In the genomic region with DNA sequence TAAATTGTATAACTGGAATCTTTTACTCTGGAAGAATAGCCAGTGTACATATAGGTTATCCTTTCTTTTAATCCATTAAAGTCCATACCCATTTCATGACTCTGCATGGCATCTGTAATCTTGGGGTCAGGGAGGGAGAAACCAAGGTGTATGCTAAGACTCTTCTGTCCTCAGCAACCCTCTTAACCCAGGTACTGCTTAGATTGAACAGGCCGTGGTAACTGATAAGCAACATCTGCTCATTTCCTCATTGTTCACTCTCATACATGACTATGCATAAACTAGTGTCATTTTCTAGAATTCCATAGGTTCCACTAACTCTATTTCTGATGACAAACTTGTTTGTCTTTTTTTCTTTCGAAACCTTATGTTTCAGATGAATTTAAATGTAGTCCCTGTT, we compare ENCODE assay signal across 1 cellular context.
TF ChIP-seq lines count a peak whose summit lies in the region.

No MANE protein-coding gene starts in this region.

TF ChIP-seq in WTC11, 78 proteins besides CTCF, POLR2A, EP300 and RAD21 (continued from another document):
- TF ChIP-seq, protein P1, sequence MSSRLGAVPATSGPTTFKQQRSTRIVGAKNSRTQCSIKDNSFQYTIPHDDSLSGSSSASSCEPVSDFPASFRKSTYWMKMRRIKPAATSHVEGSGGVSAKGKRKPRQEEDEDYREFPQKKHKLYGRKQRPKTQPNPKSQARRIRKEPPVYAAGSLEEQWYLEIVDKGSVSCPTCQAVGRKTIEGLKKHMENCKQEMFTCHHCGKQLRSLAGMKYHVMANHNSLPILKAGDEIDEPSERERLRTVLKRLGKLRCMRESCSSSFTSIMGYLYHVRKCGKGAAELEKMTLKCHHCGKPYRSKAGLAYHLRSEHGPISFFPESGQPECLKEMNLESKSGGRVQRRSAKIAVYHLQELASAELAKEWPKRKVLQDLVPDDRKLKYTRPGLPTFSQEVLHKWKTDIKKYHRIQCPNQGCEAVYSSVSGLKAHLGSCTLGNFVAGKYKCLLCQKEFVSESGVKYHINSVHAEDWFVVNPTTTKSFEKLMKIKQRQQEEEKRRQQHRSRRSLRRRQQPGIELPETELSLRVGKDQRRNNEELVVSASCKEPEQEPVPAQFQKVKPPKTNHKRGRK (CRISPR knock-in tag; IDR thresholded peaks at IDR 0.05; ENCODE audit: borderline replicate concordance): no peak
- TF ChIP-seq, protein P2, sequence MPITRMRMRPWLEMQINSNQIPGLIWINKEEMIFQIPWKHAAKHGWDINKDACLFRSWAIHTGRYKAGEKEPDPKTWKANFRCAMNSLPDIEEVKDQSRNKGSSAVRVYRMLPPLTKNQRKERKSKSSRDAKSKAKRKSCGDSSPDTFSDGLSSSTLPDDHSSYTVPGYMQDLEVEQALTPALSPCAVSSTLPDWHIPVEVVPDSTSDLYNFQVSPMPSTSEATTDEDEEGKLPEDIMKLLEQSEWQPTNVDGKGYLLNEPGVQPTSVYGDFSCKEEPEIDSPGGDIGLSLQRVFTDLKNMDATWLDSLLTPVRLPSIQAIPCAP (CRISPR knock-in tag; IDR thresholded peaks at IDR 0.05): no peak
- TF ChIP-seq MYBL2 (CRISPR knock-in tag; IDR thresholded peaks at IDR 0.05) (no peak), MXD4 (CRISPR knock-in tag; IDR thresholded peaks at IDR 0.05; ENCODE audit: borderline replicate concordance) (no peak), TEAD1 (CRISPR knock-in tag; IDR thresholded peaks at IDR 0.05) (no peak), ZNF263 (CRISPR knock-in tag; IDR thresholded peaks at IDR 0.05; ENCODE audit: low read depth) (no peak), JAZF1 (CRISPR knock-in tag; IDR thresholded peaks at IDR 0.05) (no peak)
- TF ChIP-seq, protein P3, sequence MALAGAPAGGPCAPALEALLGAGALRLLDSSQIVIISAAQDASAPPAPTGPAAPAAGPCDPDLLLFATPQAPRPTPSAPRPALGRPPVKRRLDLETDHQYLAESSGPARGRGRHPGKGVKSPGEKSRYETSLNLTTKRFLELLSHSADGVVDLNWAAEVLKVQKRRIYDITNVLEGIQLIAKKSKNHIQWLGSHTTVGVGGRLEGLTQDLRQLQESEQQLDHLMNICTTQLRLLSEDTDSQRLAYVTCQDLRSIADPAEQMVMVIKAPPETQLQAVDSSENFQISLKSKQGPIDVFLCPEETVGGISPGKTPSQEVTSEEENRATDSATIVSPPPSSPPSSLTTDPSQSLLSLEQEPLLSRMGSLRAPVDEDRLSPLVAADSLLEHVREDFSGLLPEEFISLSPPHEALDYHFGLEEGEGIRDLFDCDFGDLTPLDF (CRISPR knock-in tag; IDR thresholded peaks at IDR 0.05): no peak
- TF ChIP-seq, protein P4, sequence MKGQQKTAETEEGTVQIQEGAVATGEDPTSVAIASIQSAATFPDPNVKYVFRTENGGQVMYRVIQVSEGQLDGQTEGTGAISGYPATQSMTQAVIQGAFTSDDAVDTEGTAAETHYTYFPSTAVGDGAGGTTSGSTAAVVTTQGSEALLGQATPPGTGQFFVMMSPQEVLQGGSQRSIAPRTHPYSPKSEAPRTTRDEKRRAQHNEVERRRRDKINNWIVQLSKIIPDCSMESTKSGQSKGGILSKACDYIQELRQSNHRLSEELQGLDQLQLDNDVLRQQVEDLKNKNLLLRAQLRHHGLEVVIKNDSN (CRISPR knock-in tag; IDR thresholded peaks at IDR 0.05): no peak
